ENCODE assay signal across 8 cellular contexts in the genomic region with DNA sequence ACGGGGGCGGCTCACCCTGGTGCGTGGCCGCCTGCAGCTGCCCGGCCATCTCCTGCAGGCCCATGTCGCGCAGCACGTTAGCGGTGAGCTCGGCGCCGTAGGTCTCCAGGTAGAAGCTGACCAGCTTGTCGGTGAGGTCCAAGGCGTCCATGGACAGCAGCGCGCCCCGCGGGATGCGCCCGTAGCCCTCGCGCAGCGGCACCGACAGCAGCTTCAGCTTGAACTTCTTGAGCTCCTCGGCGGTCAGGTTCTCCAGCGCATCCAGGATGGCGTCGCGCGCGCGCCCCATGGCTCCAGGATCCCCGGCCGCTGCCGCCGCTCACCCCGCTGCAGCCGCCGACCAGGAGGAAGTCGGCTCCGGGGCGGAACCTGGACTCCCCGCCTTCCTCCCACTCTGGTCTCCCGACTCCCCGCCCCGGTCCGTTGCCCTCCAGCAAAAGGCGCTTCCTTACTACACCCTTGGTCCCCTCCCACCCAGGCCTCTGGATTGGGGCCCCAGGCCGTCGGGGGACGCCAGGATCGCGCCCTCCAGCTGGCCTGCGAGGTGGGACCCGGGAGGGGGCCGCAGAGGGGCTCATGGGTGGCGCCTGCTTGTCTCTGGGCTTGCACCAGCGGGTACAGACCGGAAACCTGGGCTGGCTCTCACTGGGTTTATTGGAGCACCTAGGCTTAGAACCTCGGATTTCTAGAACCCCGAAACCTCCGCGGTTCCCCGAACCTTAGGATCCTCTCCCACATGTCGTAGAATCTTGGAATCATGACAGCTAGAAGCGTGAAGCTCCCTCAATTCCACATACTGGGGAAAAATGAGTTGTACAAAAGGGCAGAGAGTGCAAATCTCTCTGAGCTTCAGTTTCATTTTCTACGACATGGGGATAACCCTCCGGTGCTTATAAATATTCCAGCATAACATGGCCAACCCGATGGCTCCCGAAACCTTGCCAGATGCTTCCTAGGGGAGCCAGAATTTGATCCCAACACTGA. TPM values are rescaled to one million over a fixed set of nuclear protein-coding genes. Genes with fewer than 3 reads are reported as not detected.
DNase-seq lines count a peak whose midpoint lies in the region; ATAC-seq and TF ChIP-seq lines count a peak whose summit lies in the region.

A gene (minus strand): TSS at position 359 of the 984 bp plus-strand sequence. CDS start 70 bp downstream, at position 289.

- no peaks in the 10 kb centered on the region for H3K9me3 Mint-ChIP-seq in activated T-cell treated with anti-CD3 and anti-CD28 coated beads, Interleukin-2, amount 50 U/mL, for 24 hours

- peak within 1 kb of the TSS; percentile 67 for H3K9ac ChIP-seq in HUES64 (ENCODE audit: low read depth, low read length)

- no peaks in the 10 kb centered on the region for H3K27me3 Mint-ChIP-seq in activated T-cell treated with anti-CD3 and anti-CD28 coated beads, Interleukin-2, amount 50 U/mL, for 24 hours

- H3K27ac ChIP-seq in HUES64 (ENCODE audit: low read depth, low read length) = peak within 1 kb of the TSS; percentile 31; the same call in 1 of the 2 replicates
- no peak within 1 kb of the TSS for H3K27ac ChIP-seq in osteoblast (ENCODE audit: low read depth, low read length)

- no peaks in the 10 kb centered on the region for H3K79me2 ChIP-seq in osteoblast (ENCODE audit: insufficient read depth, low read length)

- H3K4me2 ChIP-seq in osteoblast (ENCODE audit: insufficient read depth, low read length) = peak within 1 kb of the TSS; percentile 79

- peaks cover 40% of the 10 kb centered on the region for H3K27me3 ChIP-seq in BE2C
- H3K27me3 ChIP-seq in HUES64 (ENCODE audit: insufficient read depth, low read length) = peaks cover 34% of the 10 kb centered on the region
- H3K27me3 ChIP-seq in osteoblast (ENCODE audit: insufficient read depth, low read length) = peaks cover 5% of the 10 kb centered on the region

- DNase-seq in BE2C = peak; percentile 33
- peak; percentile 55 for DNase-seq in GM19238 (ENCODE audit: insufficient read length, low spot score)
- DNase-seq in activated T-cell treated with anti-CD3 and anti-CD28 coated beads, Interleukin-2, amount 50 U/mL, for 24 hours = peak; percentile 64
- DNase-seq in glomerular visceral epithelial cell (ENCODE audit: extremely low spot score) = peak; percentile 40
- peak; percentile 94 for DNase-seq in osteoblast (ENCODE audit: insufficient read length, low spot score, missing footprints)
- no peak for DNase-seq in HEK293T (ENCODE audit: extremely low spot score)

- TF ChIP-seq CTCF in BE2C (IDR thresholded peaks at IDR 0.05; ENCODE audit: low read depth, low read length) (no peak), osteoblast (IDR thresholded peaks at IDR 0.05; ENCODE audit: extremely low read depth, low read depth, low read length) (no peak)

- 17% methylated on average over 71 of the region's 71 CpGs for WGBS in HUES64

- H3K4me3 Mint-ChIP-seq in activated T-cell treated with anti-CD3 and anti-CD28 coated beads, Interleukin-2, amount 50 U/mL, for 24 hours = peak within 1 kb of the TSS; percentile 78

- H4K20me1 ChIP-seq in osteoblast (ENCODE audit: insufficient read depth, low read length) = peaks cover 7% of the 10 kb centered on the region

- POLR2A ChIA-PET in HEK293T (lab: Yijun Ruan, JAX) = interaction anchor here (1.0 to 1.3 kb wide), 2 partner anchors 22 to 23 kb away, joined by 3 read pairs; a partner anchor contains a TSS

- CTCF ChIA-PET in HEK293T (lab: Yijun Ruan, JAX) = interaction anchor here (0.9 kb wide), 1 partner anchor 13 kb away, joined by 3 read pairs; no protein-coding TSS in a partner anchor

- H3K4me1 ChIP-seq in BE2C (no peaks in the 10 kb centered on the region), HUES64 (ENCODE audit: insufficient read depth, low read length) (no peaks in the 10 kb centered on the region), osteoblast (ENCODE audit: insufficient read depth, low read length) (peaks cover 11% of the 10 kb centered on the region)

- H3K36me3 ChIP-seq in BE2C (peaks cover 5% of the 10 kb centered on the region; the same call in 1 of the 2 replicates), HUES64 (ENCODE audit: insufficient read depth, low read length) (peaks cover 9% of the 10 kb centered on the region; the same call in 1 of the 2 replicates), osteoblast (ENCODE audit: insufficient read depth, low read length) (peaks cover 12% of the 10 kb centered on the region)

- H3K27ac Mint-ChIP-seq in activated T-cell treated with anti-CD3 and anti-CD28 coated beads, Interleukin-2, amount 50 U/mL, for 24 hours = peak within 1 kb of the TSS; percentile 82

- H3K36me3 Mint-ChIP-seq in activated T-cell treated with anti-CD3 and anti-CD28 coated beads, Interleukin-2, amount 50 U/mL, for 24 hours (ENCODE audit: low read depth) = peaks cover 28% of the 10 kb centered on the region

- no peak for ATAC-seq in GM21619 (IDR thresholded peaks at IDR 0.05; ENCODE audit: unreplicated experiment)

- H3K9me3 ChIP-seq in BE2C = no peaks in the 10 kb centered on the region
- H3K9me3 ChIP-seq in HUES64 (ENCODE audit: insufficient read depth, low read depth, low read length) = no peaks in the 10 kb centered on the region
- H3K9me3 ChIP-seq in osteoblast (ENCODE audit: low read depth, low read length) = no peaks in the 10 kb centered on the region

- H3K4me3 ChIP-seq in BE2C (ENCODE audit: low read depth, low read length) (peak within 1 kb of the TSS; percentile 14; the same call in 1 of the 2 replicates), HUES64 (ENCODE audit: low read length) (peak within 1 kb of the TSS; percentile 64), osteoblast (ENCODE audit: insufficient read depth, low read length) (peak within 1 kb of the TSS; percentile 80)

- peaks cover 53% of the 10 kb centered on the region for H3K4me1 Mint-ChIP-seq in activated T-cell treated with anti-CD3 and anti-CD28 coated beads, Interleukin-2, amount 50 U/mL, for 24 hours (ENCODE audit: low read depth)

- H2AFZ ChIP-seq in osteoblast (ENCODE audit: low read length) = peak within 1 kb of the TSS; percentile 29

TF ChIP-seq in HEK293T, 16 proteins besides CTCF, POLR2A, EP300 and RAD21:
- TF ChIP-seq TARDBP (IDR thresholded peaks at IDR 0.05) (no peak), SP1 (IDR thresholded peaks at IDR 0.05) (no peak), FOXM1 (IDR thresholded peaks at IDR 0.05; ENCODE audit: borderline replicate concordance) (no peak), BHLHE40 (IDR thresholded peaks at IDR 0.05; ENCODE audit: borderline replicate concordance) (no peak), ELF4 (IDR thresholded peaks at IDR 0.05) (no peak), FOXK2 (IDR thresholded peaks at IDR 0.05) (no peak), HDGF (IDR thresholded peaks at IDR 0.05; ENCODE audit: borderline replicate concordance) (no peak), SUZ12 (IDR thresholded peaks at IDR 0.05) (no peak), ARNT (IDR thresholded peaks at IDR 0.05) (no peak), NFRKB (IDR thresholded peaks at IDR 0.05) (no peak), LEF1 (IDR thresholded peaks at IDR 0.05; ENCODE audit: borderline replicate concordance) (no peak), CTBP1 (IDR thresholded peaks at IDR 0.05; ENCODE audit: borderline replicate concordance) (no peak), L3MBTL2 (conservative IDR thresholded peaks at IDR 0.05) (no peak), FOXA1 (IDR thresholded peaks at IDR 0.05) (no peak)
- TF ChIP-seq, protein P1, sequence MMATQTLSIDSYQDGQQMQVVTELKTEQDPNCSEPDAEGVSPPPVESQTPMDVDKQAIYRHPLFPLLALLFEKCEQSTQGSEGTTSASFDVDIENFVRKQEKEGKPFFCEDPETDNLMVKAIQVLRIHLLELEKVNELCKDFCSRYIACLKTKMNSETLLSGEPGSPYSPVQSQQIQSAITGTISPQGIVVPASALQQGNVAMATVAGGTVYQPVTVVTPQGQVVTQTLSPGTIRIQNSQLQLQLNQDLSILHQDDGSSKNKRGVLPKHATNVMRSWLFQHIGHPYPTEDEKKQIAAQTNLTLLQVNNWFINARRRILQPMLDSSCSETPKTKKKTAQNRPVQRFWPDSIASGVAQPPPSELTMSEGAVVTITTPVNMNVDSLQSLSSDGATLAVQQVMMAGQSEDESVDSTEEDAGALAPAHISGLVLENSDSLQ (IDR thresholded peaks at IDR 0.05) = no peak

RNA-seq across cellular contexts. Expression of the gene that starts here (rescaled TPM):
- not detected for polyA plus RNA-seq in BE2C (2012; ENCODE audit: insufficient read depth, insufficient read length, low read depth)
- polyA plus RNA-seq in HUES64 (2013, experiment 1 of 2) = 17.3 TPM
- 17.6 TPM for polyA plus RNA-seq in HUES64 (2013, experiment 2 of 2)
- total RNA-seq in osteoblast = 53.9 and 61.5 TPM in 2 replicates

Comparison
In these comparisons a context has a peak if more than half of its experiments do, and no peak if none do; other contexts are left out.
1. H3K4me3 ChIP-seq: peak in every context shown above with its lines; median percentile 80 in osteoblast; 64 in HUES64; 14 in BE2C.